In genomic region chr18:10361660-10362059, GRCh38 we compare ENCODE assay signal across 27 cellular contexts.
"Had no signal": no experiment of that assay in that cellular context is flagged by ENCODE, and none has a peak within 500 bp of the region (broad histone marks: within the 10 kb centered on the region; RNA-seq: fewer than 3 reads in every experiment).

No MANE protein-coding gene starts in this region.

- H3K4me3 ChIP-seq: stomach, suprapubic skin, testis, thoracic aorta, thyroid gland, tibial artery, tibial nerve, transverse colon, upper lobe of left lung, upper lobe of right lung, uterus, vagina had no signal

- H3K27me3 ChIP-seq: stomach, suprapubic skin, testis, thyroid gland, tibial artery, tibial nerve, transverse colon, upper lobe of left lung, upper lobe of right lung, uterus, vagina had no signal

- H3K27ac ChIP-seq: stomach, suprapubic skin, testis, thoracic aorta, thyroid gland, tibial artery, tibial nerve, transverse colon, upper lobe of left lung, upper lobe of right lung, uterus, vagina had no signal

- H3K27ac Mint-ChIP-seq: stimulated activated effector memory CD8-positive, alpha-beta T cell treated with anti-CD3 and anti-CD28 coated beads, Interleukin-12 subunit alpha, Interleukin-12 subunit beta, amount 100 ng/mL, for 72 hours; stimulated activated memory B cell treated with anti-CD40 and anti-IgM and Interleukin-4, amounts not matched to agents 10 μg/mL and 1 μg/mL and 100 μg/mL, for 72 hours; stimulated activated naive B cell treated with anti-CD40 and anti-IgM and Interleukin-4, amounts not matched to agents 10 μg/mL and 1 μg/mL and 100 μg/mL, for 72 hours; stimulated activated naive CD8-positive, alpha-beta T cell treated with anti-CD3 and anti-CD28 coated beads, Interleukin-15, amount 100 ng/mL, for 72 hours; stimulated activated naive CD8-positive, alpha-beta T cell treated with anti-CD3 and anti-CD28 coated beads, Interleukin-15, Interleukin-2, amounts not matched to agents 100 ng/mL and 50 ng/mL, for 24 hours had no signal

- ATAC-seq: stimulated activated effector memory CD8-positive, alpha-beta T cell treated with anti-CD3 and anti-CD28 coated beads, Interleukin-12 subunit alpha, Interleukin-12 subunit beta, amount 100 ng/mL, for 72 hours; stimulated activated memory B cell treated with anti-CD40 and anti-IgM and Interleukin-4, amounts not matched to agents 10 μg/mL and 1 μg/mL and 100 μg/mL, for 72 hours; stimulated activated naive B cell treated with anti-CD40 and anti-IgM and Interleukin-4, amounts not matched to agents 10 μg/mL and 1 μg/mL and 100 μg/mL, for 72 hours; stimulated activated naive CD8-positive, alpha-beta T cell treated with anti-CD3 and anti-CD28 coated beads, Interleukin-15, amount 100 ng/mL, for 72 hours; stimulated activated naive CD8-positive, alpha-beta T cell treated with anti-CD3 and anti-CD28 coated beads, Interleukin-15, Interleukin-2, amounts not matched to agents 100 U/mL and 50 U/mL, for 24 hours; upper lobe of right lung had no signal

- DNase-seq: stimulated activated CD4-positive, alpha-beta T cell treated with anti-CD3 and anti-CD28 coated beads, Interleukin-2, amount 100 ng/mL, for 48 hours; stimulated activated CD4-positive, alpha-beta T cell treated with anti-CD3 and anti-CD28 coated beads, Interleukin-4, amount 100 ng/mL, for 1 hour; stimulated activated CD4-positive, alpha-beta T cell treated with anti-CD3 and anti-CD28 coated beads, Interleukin-4, amount 100 ng/mL, for 24 hours; stimulated activated CD4-positive, alpha-beta T cell treated with anti-CD3 and anti-CD28 coated beads, Interleukin-4, amount 100 ng/mL, for 4 hours; stimulated activated CD8-positive, alpha-beta memory T cell treated with anti-CD3 and anti-CD28 coated beads, Interleukin-4, amount 100 ng/mL, for 48 hours; stimulated activated naive B cell treated with anti-CD40 and anti-IgM and Interleukin-4, amounts not matched to agents 10 μg/mL and 1 μg/mL and 100 μg/mL, for 72 hours; stimulated activated naive CD4-positive, alpha-beta T cell; stimulated activated naive CD4-positive, alpha-beta T cell treated with Interleukin-2 at 50 U/mL for 16 hours; stimulated activated naive CD8-positive, alpha-beta T cell treated with anti-CD3 and anti-CD28 coated beads, Interleukin-15, amount 100 ng/mL, for 72 hours; stimulated activated naive CD8-positive, alpha-beta T cell treated with anti-CD3 and anti-CD28 coated beads, Interleukin-15, Interleukin-2, amounts not matched to agents 100 U/mL and 50 U/mL, for 24 hours; stomach; substantia nigra; testis; thyroid gland; tibial artery; transverse colon; trophoblast cell; upper lobe of left lung; upper lobe of right lung; uterus had no signal

- H3K36me3 Mint-ChIP-seq: stimulated activated effector memory CD8-positive, alpha-beta T cell treated with anti-CD3 and anti-CD28 coated beads, Interleukin-12 subunit alpha, Interleukin-12 subunit beta, amount 100 ng/mL, for 72 hours; stimulated activated memory B cell treated with anti-CD40 and anti-IgM and Interleukin-4, amounts not matched to agents 10 μg/mL and 1 μg/mL and 100 μg/mL, for 72 hours had no signal

- H3K9me3 ChIP-seq: suprapubic skin, testis, thoracic aorta, thyroid gland, transverse colon, upper lobe of right lung, uterus, vagina had no signal

- H3K36me3 ChIP-seq: stomach, suprapubic skin, thoracic aorta, thyroid gland, tibial artery, tibial nerve, transverse colon, upper lobe of left lung, upper lobe of right lung, uterus, vagina had no signal

- H3K27me3 Mint-ChIP-seq: stimulated activated naive CD8-positive, alpha-beta T cell treated with anti-CD3 and anti-CD28 coated beads, Interleukin-15, amount 100 ng/mL, for 72 hours had no signal

- H3K4me1 ChIP-seq: stomach, testis, thyroid gland, tibial artery, transverse colon, upper lobe of left lung, upper lobe of right lung, uterus, vagina had no signal

- H3K4me3 Mint-ChIP-seq: stimulated activated effector memory CD8-positive, alpha-beta T cell treated with anti-CD3 and anti-CD28 coated beads, Interleukin-12 subunit alpha, Interleukin-12 subunit beta, amount 100 ng/mL, for 72 hours; stimulated activated memory B cell treated with anti-CD40 and anti-IgM and Interleukin-4, amounts not matched to agents 10 μg/mL and 1 μg/mL and 100 μg/mL, for 72 hours; stimulated activated naive B cell treated with anti-CD40 and anti-IgM and Interleukin-4, amounts not matched to agents 10 μg/mL and 1 μg/mL and 100 μg/mL, for 72 hours; stimulated activated naive CD8-positive, alpha-beta T cell treated with anti-CD3 and anti-CD28 coated beads, Interleukin-15, amount 100 ng/mL, for 72 hours; stimulated activated naive CD8-positive, alpha-beta T cell treated with anti-CD3 and anti-CD28 coated beads, Interleukin-15, Interleukin-2, amounts not matched to agents 100 ng/mL and 50 ng/mL, for 24 hours had no signal

- H3K4me1 Mint-ChIP-seq: stimulated activated effector memory CD8-positive, alpha-beta T cell treated with anti-CD3 and anti-CD28 coated beads, Interleukin-12 subunit alpha, Interleukin-12 subunit beta, amount 100 ng/mL, for 72 hours; stimulated activated memory B cell treated with anti-CD40 and anti-IgM and Interleukin-4, amounts not matched to agents 10 μg/mL and 1 μg/mL and 100 μg/mL, for 72 hours; stimulated activated naive B cell treated with anti-CD40 and anti-IgM and Interleukin-4, amounts not matched to agents 10 μg/mL and 1 μg/mL and 100 μg/mL, for 72 hours; stimulated activated naive CD8-positive, alpha-beta T cell treated with anti-CD3 and anti-CD28 coated beads, Interleukin-15, amount 100 ng/mL, for 72 hours had no signal
